Comparison of ENCODE assay signal across 1 cellular context in genomic region chr6:31834704-31835375, GRCh38.
TF ChIP-seq lines count a peak whose summit lies in the region.

No MANE protein-coding gene starts in this region.

TF ChIP-seq in HepG2, 621 proteins besides CTCF, POLR2A, EP300 and RAD21 (continued from another document and continues in another):
- TF ChIP-seq ZNF30 (CRISPR knock-in tag; IDR thresholded peaks at IDR 0.05) (no peak), AKAP8 (CRISPR knock-in tag; IDR thresholded peaks at IDR 0.05) (peak; percentile 71; the same call in 1 of the 2 replicates), GPN1 (CRISPR knock-in tag; IDR thresholded peaks at IDR 0.05; ENCODE audit: borderline replicate concordance) (0 out of 2 replicates have a peak, but pooled peaks have one; percentile 87), ZMAT5 (CRISPR knock-in tag; IDR thresholded peaks at IDR 0.05; ENCODE audit: borderline replicate concordance, low read depth) (0 out of 2 replicates have a peak, but pooled peaks have one; percentile 49), TIGD3 (CRISPR knock-in tag; IDR thresholded peaks at IDR 0.05; ENCODE audit: borderline replicate concordance) (peak; percentile 73), ZNF280B (CRISPR knock-in tag; IDR thresholded peaks at IDR 0.05; ENCODE audit: borderline replicate concordance) (peak; percentile 78; the same call in 1 of the 2 replicates), SOX13 (IDR thresholded peaks at IDR 0.05) (no peak), SOX13 (CRISPR knock-in tag; conservative IDR thresholded peaks at IDR 0.05 in 1 of 2, IDR thresholded peaks at IDR 0.05 in 1 of 2) (0 out of 4 replicates have a peak, but pooled peaks of 1 of the 2 experiments have one; percentile 74), ZNF280D (CRISPR knock-in tag; IDR thresholded peaks at IDR 0.05) (peak; percentile 81; the same call in 1 of the 2 replicates), HNF1B (CRISPR knock-in tag; IDR thresholded peaks at IDR 0.05) (peak; percentile 63), FOXP4 (CRISPR knock-in tag; IDR thresholded peaks at IDR 0.05) (peak; percentile 37; the same call in 1 of the 2 replicates), KLF12 (CRISPR knock-in tag; IDR thresholded peaks at IDR 0.05; ENCODE audit: borderline replicate concordance) (peak; percentile 92), ZSCAN21 (CRISPR knock-in tag; IDR thresholded peaks at IDR 0.05; ENCODE audit: borderline replicate concordance) (0 out of 2 replicates have a peak, but pooled peaks have one; percentile 88), PHF5A (CRISPR knock-in tag; IDR thresholded peaks at IDR 0.05; ENCODE audit: low read depth, unreplicated experiment) (no peak), U2AF2 (IDR thresholded peaks at IDR 0.05; ENCODE audit: low read depth, low read length) (no peak), THRA (CRISPR knock-in tag; IDR thresholded peaks at IDR 0.05; ENCODE audit: borderline replicate concordance) (peak; percentile 68), PLRG1 (conservative IDR thresholded peaks at IDR 0.05) (no peak), BCLAF1 (IDR thresholded peaks at IDR 0.05) (no peak), TARDBP (CRISPR knock-in tag; IDR thresholded peaks at IDR 0.05) (peak; percentile 85), TRIM22 (IDR thresholded peaks at IDR 0.05) (no peak), MEIS2 (CRISPR knock-in tag; IDR thresholded peaks at IDR 0.05) (no peak; the same call in none of the 2 replicates), MTA1 (CRISPR knock-in tag; IDR thresholded peaks at IDR 0.05; ENCODE audit: borderline replicate concordance) (peak; percentile 71; the same call in 1 of the 2 replicates), RNF219 (CRISPR knock-in tag; IDR thresholded peaks at IDR 0.05) (no peak), ZNF296 (CRISPR knock-in tag; conservative IDR thresholded peaks at IDR 0.05) (peak; percentile 72; the same call in 1 of the 2 replicates)
